19 cellular contexts compared by ENCODE assay signal in the genomic region with DNA sequence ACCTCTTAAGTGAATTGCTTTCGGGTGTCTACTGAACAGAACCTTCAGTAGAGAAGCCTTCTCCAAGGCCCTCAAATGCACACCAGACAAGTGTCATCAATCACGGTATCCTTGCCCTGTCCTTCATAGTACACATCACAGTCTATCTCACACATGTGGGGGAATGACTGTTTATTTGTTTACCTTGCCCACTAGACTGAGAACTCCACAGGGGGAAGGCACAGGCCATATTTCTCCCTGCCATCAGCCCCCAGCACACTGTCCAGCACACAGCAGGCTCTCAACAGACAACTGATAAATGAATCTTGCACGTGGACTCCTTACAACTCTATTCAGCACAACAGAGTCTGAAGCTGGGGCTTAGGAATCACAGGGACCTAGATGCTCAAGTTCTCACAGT.
DNase-seq lines count a peak whose midpoint lies in the region; ATAC-seq and TF ChIP-seq lines count a peak whose summit lies in the region.
"Had no signal": no experiment of that assay in that cellular context is flagged by ENCODE, and none has a peak within 500 bp of the region (broad histone marks: within the 10 kb centered on the region; RNA-seq: fewer than 3 reads in every experiment).

No MANE protein-coding gene starts in this region.

- no peaks in the 10 kb centered on the region for H3K36me3 ChIP-seq in neuronal stem cell (replicated peaks in 1 of 2; ENCODE audit: control insufficient read depth in 2 of 2, insufficient read depth in 2 of 2, low read length in 2 of 2)
- no peaks in the 10 kb centered on the region for H3K36me3 ChIP-seq in PC-3 (ENCODE audit: low read depth, low read length)
- H3K36me3 ChIP-seq in esophagus muscularis mucosa = no peaks in the 10 kb centered on the region
- H3K36me3 ChIP-seq: Peyer's patch, SJCRH30 had no signal

- POLR2A ChIA-PET in PC-3 (lab: Charles Lee; ENCODE audit: unreplicated experiment) = no interaction called here

- H3K9me3 ChIP-seq in neuronal stem cell (replicated peaks in 1 of 2; ENCODE audit: control insufficient read depth in 2 of 2, insufficient read depth in 1 of 2, low read depth in 1 of 2, low read length in 2 of 2) (peaks cover 0 to 3% of the 10 kb centered on the region in 2 donors), PC-3 (ENCODE audit: low read length) (no peaks in the 10 kb centered on the region), esophagus muscularis mucosa (no peaks in the 10 kb centered on the region)
- H3K9me3 ChIP-seq: Peyer's patch, SJCRH30 had no signal

- intact Hi-C loops in PC-3 (cut with micrococcal nuclease) (no loop called here), esophagus muscularis mucosa (cut with DNase I) (no loop called here)

- H3K9ac ChIP-seq in neuronal stem cell (ENCODE audit: low read depth, low read length, poor library complexity) (no peak overlapping the region), PC-3 (ENCODE audit: low read length) (no peak overlapping the region)

- no peak overlapping the region for H3K4me3 ChIP-seq in neuronal stem cell (ENCODE audit: low read length in 2 of 2)
- H3K4me3 ChIP-seq in PC-3 (ENCODE audit: low read length) = no peak overlapping the region
- no peak overlapping the region for H3K4me3 ChIP-seq in esophagus muscularis mucosa
- H3K4me3 ChIP-seq: GM23248, Peyer's patch, SJCRH30 had no signal

- H4K8ac ChIP-seq in neuronal stem cell (ENCODE audit: low read depth, low read length) = peak overlapping the region; percentile 50

- H3K4ac ChIP-seq in neuronal stem cell (ENCODE audit: low read length) = no peak overlapping the region

- H2BK5ac ChIP-seq in neuronal stem cell (ENCODE audit: low read length) = no peak overlapping the region

- TF ChIP-seq EP300 in esophagus muscularis mucosa (IDR thresholded peaks at IDR 0.05) = no peak

- no peak for TF ChIP-seq CTCF in PC-3 (conservative IDR thresholded peaks at IDR 0.05; ENCODE audit: low read depth, low read length)
- no peak for TF ChIP-seq CTCF in esophagus muscularis mucosa (IDR thresholded peaks at IDR 0.05)

- H3K27me3 ChIP-seq in neuronal stem cell (ENCODE audit: control insufficient read depth in 3 of 3, insufficient read depth in 3 of 3, low read depth in 1 of 3, low read length in 3 of 3) (no peaks in the 10 kb centered on the region), PC-3 (ENCODE audit: low read length) (no peaks in the 10 kb centered on the region), esophagus muscularis mucosa (no peaks in the 10 kb centered on the region)
- H3K27me3 ChIP-seq: Peyer's patch, SJCRH30 had no signal

- no CpG with 5 or more reads among the region's 3 CpGs for WGBS in neuronal stem cell (ENCODE audit: extremely low coverage in 2 of 2, insufficient read length in 2 of 2, insufficient replicate concordance in 1 of 2), 2 donors
- WGBS in esophagus muscularis mucosa = 96% methylated on average over 3 of the region's 3 CpGs

- ATAC-seq in PC-3 = no peak

- no peaks in the 10 kb centered on the region for H3K79me1 ChIP-seq in neuronal stem cell (ENCODE audit: low read depth, low read length)

- BruUV-seq in PC-3 (replicated peaks; lab: Mats Ljungman, UMichigan) = no TSS peak

- H3K79me2 ChIP-seq in PC-3 (ENCODE audit: low read length) = no peaks in the 10 kb centered on the region

- no peak overlapping the region for H3K4me2 ChIP-seq in neuronal stem cell (ENCODE audit: insufficient read depth, low read length, poor library complexity, severe bottlenecking)
- H3K4me2 ChIP-seq in PC-3 (ENCODE audit: low read length) = no peak overlapping the region

- no peak overlapping the region for H2BK120ac ChIP-seq in neuronal stem cell (ENCODE audit: low read depth, low read length)

- H3K23ac ChIP-seq in neuronal stem cell (ENCODE audit: low read depth, low read length, poor library complexity) = no peak overlapping the region

- no peaks in the 10 kb centered on the region for H3F3A ChIP-seq in PC-3 (ENCODE audit: low read length, unreplicated experiment)

- H3K27ac ChIP-seq in angular gyrus (ENCODE audit: low read depth, low read length) (peak overlapping the region; percentile 29), cingulate gyrus (ENCODE audit: low read depth, low read length) (peak overlapping the region; percentile 86), neuronal stem cell (replicated peaks; ENCODE audit: low read length) (no peak overlapping the region), PC-3 (ENCODE audit: low read length) (no peak overlapping the region), esophagus muscularis mucosa (replicated peaks in 1 of 4) (no peak overlapping the region)
- H3K27ac ChIP-seq: GM23248, Peyer's patch, SJCRH30 had no signal

- no peak overlapping the region for H2AFZ ChIP-seq in neuronal stem cell (ENCODE audit: low read length)
- H2AFZ ChIP-seq in PC-3 (ENCODE audit: low read length) = no peak overlapping the region
- H2AFZ ChIP-seq: GM23248 had no signal

- H3K9me2 ChIP-seq in PC-3 (replicated peaks; ENCODE audit: low read length) = no peaks in the 10 kb centered on the region

- no peak overlapping the region for H2AK5ac ChIP-seq in neuronal stem cell (ENCODE audit: low read depth, low read length)

- no peak overlapping the region for H4K91ac ChIP-seq in neuronal stem cell (ENCODE audit: low read depth, low read length, poor library complexity)

- no peak overlapping the region for H2BK12ac ChIP-seq in neuronal stem cell (ENCODE audit: low read length)

- no peak for TF ChIP-seq POLR2A in esophagus muscularis mucosa (IDR thresholded peaks at IDR 0.05; ENCODE audit: low read depth)

- peaks cover 4 to 5% of the 10 kb centered on the region in 2 donors for H3K4me1 ChIP-seq in neuronal stem cell (ENCODE audit: control insufficient read depth in 2 of 2, insufficient read depth in 1 of 2, low read depth in 1 of 2, low read length in 2 of 2)
- H3K4me1 ChIP-seq in PC-3 (ENCODE audit: insufficient read depth, low read length) = no peaks in the 10 kb centered on the region
- H3K4me1 ChIP-seq in esophagus muscularis mucosa = peaks cover 8 to 14% (median 13%) of the 10 kb centered on the region in 4 donors
- H3K4me1 ChIP-seq: Peyer's patch, SJCRH30 had no signal

- CTCF ChIA-PET in PC-3 (lab: Charles Lee) = no interaction called here

- DNase-seq in neuronal stem cell (ENCODE audit: low spot score) = no peak
- no peak for DNase-seq in PC-3
- DNase-seq in NCI-H1436 treated with DMSO at 0.1 percent for 48 hours (lab: John Stamatoyannopoulos, UW) = no peak
- no peak for DNase-seq in effector CD8-positive, alpha-beta T cell (lab: John Stamatoyannopoulos, UW)
- DNase-seq in esophagus muscularis mucosa (ENCODE audit: extremely low spot score) = no peak
- DNase-seq: CD4-positive, alpha-beta memory T cell; COR-L47; DMS53; H7; KBM-7; NCI-H1105 treated with DMSO at 0.1 percent for 48 hours; NCI-H2029; NCI-H226; NCI-H510A; Peyer's patch; SJCRH30 had no signal

- H4K20me1 ChIP-seq in PC-3 (ENCODE audit: low read length) = no peaks in the 10 kb centered on the region

- no peak overlapping the region for H2BK15ac ChIP-seq in neuronal stem cell (ENCODE audit: low read length)

- H3K14ac ChIP-seq in neuronal stem cell (ENCODE audit: low read length) = no peak overlapping the region

- H3K18ac ChIP-seq in neuronal stem cell (ENCODE audit: low read length) = peak overlapping the region; percentile 32

Comparison
In these comparisons a context has a peak if more than half of its experiments do, and no peak if none do; other contexts are left out.
1. H3K27ac ChIP-seq: peak in angular gyrus (single experiment) and cingulate gyrus (single experiment); none in neuronal stem cell (single experiment), PC-3 (single experiment) and esophagus muscularis mucosa (0 of 4).